17 cellular contexts compared by ENCODE assay signal in genomic region chr4:186018756-186019155, GRCh38. TPM values are rescaled to one million over a fixed set of nuclear protein-coding genes. Genes with fewer than 3 reads are reported as not detected.
DNase-seq lines count a peak whose midpoint lies in the region; TF ChIP-seq lines count a peak whose summit lies in the region.
"Had no signal": no experiment of that assay in that cellular context is flagged by ENCODE, and none has a peak within 500 bp of the region (broad histone marks: within the 10 kb centered on the region; RNA-seq: fewer than 3 reads in every experiment).

No MANE protein-coding gene starts in this region.

- no peak overlapping the region for H3K9ac ChIP-seq in liver (ENCODE audit: low read depth in 1 of 2, low read length in 2 of 2)

- H3K36me3 ChIP-seq in HEK293 (ENCODE audit: control insufficient read depth in 2 of 2, insufficient read depth in 1 of 2, low read length in 2 of 2) = no peaks in the 10 kb centered on the region
- no peaks in the 10 kb centered on the region for H3K36me3 ChIP-seq in esophagus muscularis mucosa
- no peaks in the 10 kb centered on the region for H3K36me3 ChIP-seq in liver (ENCODE audit: control insufficient read depth in 4 of 4, insufficient read depth in 3 of 4, low read depth in 1 of 4, low read length in 3 of 4)
- H3K36me3 ChIP-seq in thyroid gland = no peaks in the 10 kb centered on the region

- peak; percentile 7 to 34 for TF ChIP-seq RAD21 in liver (IDR thresholded peaks at IDR 0.05)

- no peak overlapping the region for H3K4me3 ChIP-seq in HEK293 (ENCODE audit: low read depth, low read length)
- H3K4me3 ChIP-seq in esophagus muscularis mucosa = no peak overlapping the region
- no peak overlapping the region for H3K4me3 ChIP-seq in liver (ENCODE audit: low read depth in 1 of 3, low read length in 3 of 3)
- no peak overlapping the region for H3K4me3 ChIP-seq in thyroid gland (replicated peaks in 1 of 3)

- no peak overlapping the region for H3K27ac ChIP-seq in HEK293 (ENCODE audit: extremely low read depth, low read depth, low read length)
- no peak overlapping the region for H3K27ac ChIP-seq in esophagus muscularis mucosa (replicated peaks in 1 of 4)
- H3K27ac ChIP-seq in liver (ENCODE audit: low read depth in 1 of 2, low read length in 2 of 2) = no peak overlapping the region
- peak overlapping the region; percentile 75 to 88 (median 85) for H3K27ac ChIP-seq in thyroid gland

- TF ChIP-seq POLR2A in esophagus muscularis mucosa (IDR thresholded peaks at IDR 0.05; ENCODE audit: low read depth) = no peak
- TF ChIP-seq POLR2A in thyroid gland (IDR thresholded peaks at IDR 0.05) = no peak

- TF ChIP-seq EP300 in esophagus muscularis mucosa (IDR thresholded peaks at IDR 0.05) = no peak

- H3K27me3 ChIP-seq in esophagus muscularis mucosa (no peaks in the 10 kb centered on the region), liver (ENCODE audit: control insufficient read depth in 4 of 4, insufficient read depth in 4 of 4, low read length in 3 of 4) (no peaks in the 10 kb centered on the region), thyroid gland (no peaks in the 10 kb centered on the region)

- CTCF ChIA-PET in HEK293 (lab: Yijun Ruan, JAX) = interaction anchor here (0.6 to 1.4 kb wide), 3 partner anchors 74 to 883 kb away, joined by 3 to 5 read pairs (median 3); no protein-coding TSS in a partner anchor

- TF ChIP-seq CTCF in HEK293 (tag by site-specific recombination; IDR thresholded peaks at IDR 0.05) = no peak
- no peak for TF ChIP-seq CTCF in esophagus muscularis mucosa (IDR thresholded peaks at IDR 0.05)
- no peak for TF ChIP-seq CTCF in liver (IDR thresholded peaks at IDR 0.05; ENCODE audit: low read depth, low read length, missing input control)
- no peak for TF ChIP-seq CTCF in thyroid gland (IDR thresholded peaks at IDR 0.05)

- intact Hi-C loops in esophagus muscularis mucosa (cut with DNase I) (no loop called here), thyroid gland (cut with DNase I) (no loop called here)

- peak; percentile 64 for DNase-seq in esophagus muscularis mucosa (ENCODE audit: extremely low spot score)
- DNase-seq in thyroid gland = no peak
- DNase-seq in islet precursor cell = no peak
- DNase-seq in NCI-H1092 (lab: John Stamatoyannopoulos, UW) = no peak
- no peak for DNase-seq in stimulated activated CD8-positive, alpha-beta memory T cell treated with anti-CD3 and anti-CD28 coated beads, Interleukin-4, amount 100 ng/mL, for 48 hours
- DNase-seq: C1 segment of cervical spinal cord; Calu3; CD4-positive, alpha-beta memory T cell; COR-L47; DMS53; DMS79 treated with DMSO at 0.1 percent for 48 hours; GF-D8; GOT3; H7; HCEC 1CT had no signal

- POLR2A ChIA-PET in HEK293 (lab: Yijun Ruan, JAX) = no interaction called here

- H3K9me3 ChIP-seq in HEK293 (ENCODE audit: control insufficient read depth, insufficient read depth, low read depth, low read length) (no peaks in the 10 kb centered on the region), esophagus muscularis mucosa (no peaks in the 10 kb centered on the region), liver (ENCODE audit: control insufficient read depth in 4 of 4, low read length in 3 of 4) (no peaks in the 10 kb centered on the region), thyroid gland (no peaks in the 10 kb centered on the region)

- H3K4me1 ChIP-seq in HEK293 (ENCODE audit: control insufficient read depth, insufficient read depth, low read length) = no peaks in the 10 kb centered on the region
- peaks cover 4 to 19% (median 16%) of the 10 kb centered on the region in 4 donors for H3K4me1 ChIP-seq in esophagus muscularis mucosa
- peaks cover 0 to 5% (median under 1%) of the 10 kb centered on the region in 4 donors for H3K4me1 ChIP-seq in liver (ENCODE audit: control insufficient read depth in 4 of 4, insufficient read depth in 4 of 4, low read length in 3 of 4)
- H3K4me1 ChIP-seq in thyroid gland = peaks cover 39 to 58% of the 10 kb centered on the region in 2 donors

- WGBS in esophagus muscularis mucosa = 60% methylated on average over 2 of the region's 2 CpGs
- WGBS in liver = 86% methylated on average over 2 of the region's 2 CpGs
- 54 to 64% methylated on average over 2 of the region's 2 CpGs for WGBS in thyroid gland, 2 donors

TF ChIP-seq in HEK293, 187 proteins besides CTCF, POLR2A, EP300 and RAD21 (continues in another document):
- TF ChIP-seq ZSCAN23 (tag by site-specific recombination; IDR thresholded peaks at IDR 0.05) = no peak
- no peak for TF ChIP-seq ZNF585B (tag by site-specific recombination; IDR thresholded peaks at IDR 0.05)
- TF ChIP-seq ZNF26 (tag by site-specific recombination; IDR thresholded peaks at IDR 0.05) = peak; percentile 92
- TF ChIP-seq MEIS1 (CRISPR knock-in tag; IDR thresholded peaks at IDR 0.05; ENCODE audit: borderline replicate concordance) = no peak
- TF ChIP-seq TCF7L2 (IDR thresholded peaks at IDR 0.05; ENCODE audit: borderline replicate concordance, low read depth, low read length) = no peak
- TF ChIP-seq ZNF133 (tag by site-specific recombination; IDR thresholded peaks at IDR 0.05) = no peak
- TF ChIP-seq ZNF148 (tag by site-specific recombination; IDR thresholded peaks at IDR 0.05; ENCODE audit: borderline replicate concordance) = no peak

TF ChIP-seq in liver, 16 proteins besides CTCF, POLR2A, EP300 and RAD21:
- TF ChIP-seq GABPA (IDR thresholded peaks at IDR 0.05 in 1 of 2, conservative IDR thresholded peaks at IDR 0.05 in 1 of 2) (no peak), HNF4A (conservative IDR thresholded peaks at IDR 0.05) (peak in 1 of 2 donors; percentile 24)

RNA-seq across cellular contexts. Expression of gene TLR3, which starts 50.2 kb away (rescaled TPM):
- 1 to 10 TPM; 2.5 to 7.0 (median 4.0) TPM for total RNA-seq in esophagus muscularis mucosa
- total RNA-seq in liver = 1 to 10 TPM; 1.3 to 4.3 TPM
- 1 to 10 TPM; 2.0 to 2.8 TPM for polyA plus RNA-seq in liver
- 10 to 100 TPM in 2 of 4 donors, 1 to 10 TPM in 2; 6.5 to 13.1 (median 10.0) TPM for total RNA-seq in thyroid gland

Comparison
In these comparisons a context has a peak if more than half of its experiments do, and no peak if none do; other contexts are left out.
1. H3K27ac ChIP-seq: peak in thyroid gland (3 of 3); none in HEK293 (single experiment), esophagus muscularis mucosa (0 of 4) and liver (0 of 2).